9 cellular contexts compared by ENCODE assay signal in genomic region chr11:67114275-67114896, GRCh38. TPM values are rescaled to one million over a fixed set of nuclear protein-coding genes. Genes with fewer than 3 reads are reported as not detected.
"Had no signal": no experiment of that assay in that cellular context is flagged by ENCODE, and none has a peak within 500 bp of the region (broad histone marks: within the 10 kb centered on the region; RNA-seq: fewer than 3 reads in every experiment).

No MANE protein-coding gene starts in this region.

- ATAC-seq: natural killer cell treated with Interleukin-12 subunit alpha and Interleukin-12 subunit beta and Interleukin-15 and Interleukin-18, amount 100 ng/mL, for 72 hours; psoas muscle; T-helper 17 cell had no signal

- H3K9me3 ChIP-seq: left ventricle myocardium inferior, psoas muscle, sigmoid colon, spleen had no signal

- H3K4me3 ChIP-seq: left ventricle myocardium inferior, psoas muscle, sigmoid colon, spleen had no signal

- H3K27me3 ChIP-seq: sigmoid colon, spleen had no signal

- H3K27ac ChIP-seq: left ventricle myocardium inferior, psoas muscle, sigmoid colon had no signal

- H3K9me3 Mint-ChIP-seq: activated CD4-positive, alpha-beta T cell treated with anti-CD3 and anti-CD28 coated beads, Interleukin-2, amount 10 ng/mL, durations not matched to agents 7 days and 5 days; memory B cell; natural killer cell treated with Interleukin-12 subunit alpha and Interleukin-12 subunit beta and Interleukin-15 and Interleukin-18, amount 100 ng/mL, for 72 hours had no signal

- H3K4me3 Mint-ChIP-seq: activated CD4-positive, alpha-beta T cell treated with anti-CD3 and anti-CD28 coated beads, Interleukin-2, amount 10 ng/mL, durations not matched to agents 7 days and 5 days; natural killer cell treated with Interleukin-12 subunit alpha and Interleukin-12 subunit beta and Interleukin-15 and Interleukin-18, amount 100 ng/mL, for 72 hours; T-helper 17 cell had no signal

- H3K27ac Mint-ChIP-seq: activated CD4-positive, alpha-beta T cell treated with anti-CD3 and anti-CD28 coated beads, Interleukin-2, amount 10 ng/mL, durations not matched to agents 7 days and 5 days; T-helper 17 cell had no signal

- H3K36me3 Mint-ChIP-seq: natural killer cell treated with Interleukin-12 subunit alpha and Interleukin-12 subunit beta and Interleukin-15 and Interleukin-18, amount 100 ng/mL, for 72 hours had no signal

- H3K4me1 Mint-ChIP-seq: T-helper 17 cell had no signal

- H3K27me3 Mint-ChIP-seq: activated CD4-positive, alpha-beta T cell treated with anti-CD3 and anti-CD28 coated beads, Interleukin-2, amount 10 ng/mL, durations not matched to agents 7 days and 5 days; memory B cell; natural killer cell treated with Interleukin-12 subunit alpha and Interleukin-12 subunit beta and Interleukin-15 and Interleukin-18, amount 100 ng/mL, for 72 hours; T-helper 17 cell had no signal

- H3K36me3 ChIP-seq: left ventricle myocardium inferior, sigmoid colon, spleen had no signal

- DNase-seq: activated CD4-positive, alpha-beta T cell treated with anti-CD3 and anti-CD28 coated beads, Interleukin-2, amount 10 ng/mL, durations not matched to agents 7 days and 5 days; activated naive CD4-positive, alpha-beta T cell; psoas muscle; spleen; T-helper 17 cell had no signal

RNA-seq across cellular contexts. Expression of gene RHOD, which starts 57.7 kb away (rescaled TPM):
- total RNA-seq: natural killer cell treated with Interleukin-12 subunit alpha and Interleukin-12 subunit beta and Interleukin-15 and Interleukin-18, amount 100 ng/mL, for 72 hours; T-helper 17 cell had no signal
